ENCODE assay signal across 24 cellular contexts in genomic region chr10:43313901-43314300, GRCh38. TPM values are rescaled to one million over a fixed set of nuclear protein-coding genes. Genes with fewer than 3 reads are reported as not detected.
"Had no signal": no experiment of that assay in that cellular context is flagged by ENCODE, and none has a peak within 500 bp of the region (broad histone marks: within the 10 kb centered on the region; RNA-seq: fewer than 3 reads in every experiment).

No MANE protein-coding gene starts in this region.

- H3K9me3 Mint-ChIP-seq: memory B cell; mesothelial cell of epicardium; natural killer cell; neural crest cell; stimulated activated memory B cell treated with anti-CD40 and anti-IgM and Interleukin-4, amounts not matched to agents 10 μg/mL and 1 μg/mL and 100 μg/mL, for 72 hours; stimulated activated naive CD8-positive, alpha-beta T cell treated with anti-CD3 and anti-CD28 coated beads, Interleukin-15, Interleukin-2, amounts not matched to agents 100 ng/mL and 50 ng/mL, for 24 hours had no signal

- H3K9me3 ChIP-seq: esophagus muscularis mucosa, gastrocnemius medialis, heart right ventricle, left ventricle myocardium inferior, lower lobe of right lung, ovary, right atrium auricular region, tibial artery, upper lobe of left lung had no signal

- H3K36me3 ChIP-seq: esophagus muscularis mucosa, gastrocnemius medialis, heart right ventricle, left ventricle myocardium inferior, lower lobe of right lung, ovary, right atrium auricular region, tibial artery, upper lobe of left lung had no signal

- H3K36me3 Mint-ChIP-seq: memory B cell; mesothelial cell of epicardium; natural killer cell; stimulated activated memory B cell treated with anti-CD40 and anti-IgM and Interleukin-4, amounts not matched to agents 10 μg/mL and 1 μg/mL and 100 μg/mL, for 72 hours had no signal

- H3K4me3 ChIP-seq: esophagus muscularis mucosa, gastrocnemius medialis, heart right ventricle, left ventricle myocardium inferior, lower lobe of right lung, ovary, right atrium auricular region, tibial artery, upper lobe of left lung had no signal

- DNase-seq: effector memory CD4-positive, alpha-beta T cell; gastrocnemius medialis; heart right ventricle; hypothalamus; left ventricle myocardium inferior; lower lobe of right lung; natural killer cell; ovary; small intestine; stimulated activated CD4-positive, alpha-beta T cell treated with anti-CD3 and anti-CD28 coated beads, Interleukin-12 subunit alpha, Interleukin-12 subunit beta, amount 100 ng/mL, for 4 hours had no signal

- H3K27me3 ChIP-seq: esophagus muscularis mucosa, gastrocnemius medialis, ovary, right atrium auricular region, upper lobe of left lung had no signal

- H3K4me1 Mint-ChIP-seq: memory B cell; mesothelial cell of epicardium; natural killer cell; stimulated activated memory B cell treated with anti-CD40 and anti-IgM and Interleukin-4, amounts not matched to agents 10 μg/mL and 1 μg/mL and 100 μg/mL, for 72 hours had no signal

- FAIRE-seq: keratinocyte, small intestine had no signal

- H3K27ac Mint-ChIP-seq: memory B cell; mesothelial cell of epicardium; natural killer cell; stimulated activated memory B cell treated with anti-CD40 and anti-IgM and Interleukin-4, amounts not matched to agents 10 μg/mL and 1 μg/mL and 100 μg/mL, for 72 hours; stimulated activated naive CD8-positive, alpha-beta T cell treated with anti-CD3 and anti-CD28 coated beads, Interleukin-15, Interleukin-2, amounts not matched to agents 100 ng/mL and 50 ng/mL, for 24 hours had no signal

- H3K27ac ChIP-seq: epithelial cell of prostate, esophagus muscularis mucosa, gastrocnemius medialis, heart right ventricle, left ventricle myocardium inferior, lower lobe of right lung, ovary, right atrium auricular region, tibial artery, upper lobe of left lung had no signal

- ATAC-seq: gastrocnemius medialis; heart right ventricle; lower lobe of right lung; natural killer cell; stimulated activated memory B cell treated with anti-CD40 and anti-IgM and Interleukin-4, amounts not matched to agents 10 μg/mL and 1 μg/mL and 100 μg/mL, for 72 hours had no signal

- H3K4me1 ChIP-seq: gastrocnemius medialis, lower lobe of right lung, right atrium auricular region, tibial artery, upper lobe of left lung had no signal

- H3K27me3 Mint-ChIP-seq: stimulated activated naive CD8-positive, alpha-beta T cell treated with anti-CD3 and anti-CD28 coated beads, Interleukin-15, Interleukin-2, amounts not matched to agents 100 ng/mL and 50 ng/mL, for 24 hours had no signal

- H3K4me3 Mint-ChIP-seq: memory B cell; mesothelial cell of epicardium; natural killer cell; neural crest cell; stimulated activated memory B cell treated with anti-CD40 and anti-IgM and Interleukin-4, amounts not matched to agents 10 μg/mL and 1 μg/mL and 100 μg/mL, for 72 hours; stimulated activated naive CD8-positive, alpha-beta T cell treated with anti-CD3 and anti-CD28 coated beads, Interleukin-15, Interleukin-2, amounts not matched to agents 100 ng/mL and 50 ng/mL, for 24 hours had no signal

RNA-seq across cellular contexts. Expression of gene FXYD4, which starts 57.5 kb away (rescaled TPM):
- total RNA-seq: esophagus muscularis mucosa, fibroblast of villous mesenchyme, gastrocnemius medialis, left ventricle myocardium inferior, lower lobe of right lung, mesothelial cell of epicardium, natural killer cell, neural crest cell, ovary, posterior vena cava, right atrium auricular region, temporal lobe had no signal
- polyA plus RNA-seq: heart right ventricle, keratinocyte, ovary had no signal
